1 cellular context compared by ENCODE assay signal in genomic region chr5:52787600-52788504, GRCh38.
TF ChIP-seq lines count a peak whose summit lies in the region.

ITGA1 (plus strand) TSS chr5:52787916; CDS start chr5:52788354, 438 bp downstream.
PELO (plus strand) TSS chr5:52787916; CDS start chr5:52800395, 12,479 bp downstream.

TF ChIP-seq in HepG2, 621 proteins besides CTCF, POLR2A, EP300 and RAD21 (continued from another document and continues in another):
- TF ChIP-seq ZNF18 (CRISPR knock-in tag; IDR thresholded peaks at IDR 0.05; ENCODE audit: insufficient replicate concordance) (peak; percentile 24), SUZ12 (IDR thresholded peaks at IDR 0.05; ENCODE audit: low read depth, low read length) (no peak), TOPORS (CRISPR knock-in tag; IDR thresholded peaks at IDR 0.05) (no peak), PHF5A (CRISPR knock-in tag; IDR thresholded peaks at IDR 0.05; ENCODE audit: low read depth, unreplicated experiment) (no peak), ZBTB3 (CRISPR knock-in tag; IDR thresholded peaks at IDR 0.05; ENCODE audit: borderline replicate concordance, low read depth) (peak; percentile 80), KMT2B (CRISPR knock-in tag; IDR thresholded peaks at IDR 0.05) (peak; percentile 74), DRAP1 (CRISPR knock-in tag; IDR thresholded peaks at IDR 0.05) (peak; percentile 21; the same call in 1 of the 2 replicates), GATA4 (IDR thresholded peaks at IDR 0.05; ENCODE audit: borderline replicate concordance, low read depth) (0 out of 2 replicates have a peak, but pooled peaks have one; percentile 30), SP5 (CRISPR knock-in tag; IDR thresholded peaks at IDR 0.05; ENCODE audit: borderline replicate concordance, low read depth) (no peak; the same call in 1 of the 2 replicates), ZNF646 (CRISPR knock-in tag; IDR thresholded peaks at IDR 0.05) (peak; percentile 22; the same call in 1 of the 2 replicates), TEF (CRISPR knock-in tag; IDR thresholded peaks at IDR 0.05) (no peak), ZNF276 (CRISPR knock-in tag; IDR thresholded peaks at IDR 0.05; ENCODE audit: low read depth) (peak; percentile 91; the same call in 1 of the 2 replicates), ZMYM3 (CRISPR knock-in tag; IDR thresholded peaks at IDR 0.05) (0 out of 2 replicates have a peak, but pooled peaks have one; percentile 29), ZNF770 (CRISPR knock-in tag; IDR thresholded peaks at IDR 0.05) (no peak; the same call in 1 of the 2 replicates), RERE (CRISPR knock-in tag; IDR thresholded peaks at IDR 0.05; ENCODE audit: low read depth) (0 out of 2 replicates have a peak, but pooled peaks have one; percentile 16), KLF6 (CRISPR knock-in tag; IDR thresholded peaks at IDR 0.05) (no peak), SMARCC2 (IDR thresholded peaks at IDR 0.05) (no peak), MEF2D (CRISPR knock-in tag; IDR thresholded peaks at IDR 0.05) (peak; percentile 21; the same call in 1 of the 2 replicates), HNF4G (IDR thresholded peaks at IDR 0.05; ENCODE audit: borderline replicate concordance, low read depth, low read length) (peak; percentile 75; the same call in 1 of the 2 replicates), HNF4G (CRISPR knock-in tag; IDR thresholded peaks at IDR 0.05; ENCODE audit: borderline replicate concordance, low read depth) (peak; percentile 61; the same call in 1 of the 2 replicates), ZNF10 (CRISPR knock-in tag; IDR thresholded peaks at IDR 0.05; ENCODE audit: borderline replicate concordance, low read depth) (no peak), CCDC6 (CRISPR knock-in tag; IDR thresholded peaks at IDR 0.05) (no peak), ZNF24 (IDR thresholded peaks at IDR 0.05) (no peak), EED (CRISPR knock-in tag; IDR thresholded peaks at IDR 0.05) (peak; percentile 86; the same call in 1 of the 2 replicates), ZFAT (CRISPR knock-in tag; conservative IDR thresholded peaks at IDR 0.05) (no peak), ZNF574 (CRISPR knock-in tag; IDR thresholded peaks at IDR 0.05) (peak; percentile 90), ZNF549 (CRISPR knock-in tag; IDR thresholded peaks at IDR 0.05) (no peak), ATM (IDR thresholded peaks at IDR 0.05; ENCODE audit: borderline replicate concordance) (no peak), BRCA1 (CRISPR knock-in tag; IDR thresholded peaks at IDR 0.05) (no peak; the same call in 1 of the 2 replicates), ARID3A (IDR thresholded peaks at IDR 0.05; ENCODE audit: low read depth, low read length) (no peak)
